ENCODE assay signal across 9 cellular contexts in genomic region chr10:45418417-45418858, GRCh38. TPM values are rescaled to one million over a fixed set of nuclear protein-coding genes. Genes with fewer than 3 reads are reported as not detected.
DNase-seq lines count a peak whose midpoint lies in the region; ATAC-seq, FAIRE-seq and TF ChIP-seq lines count a peak whose summit lies in the region.
"Had no signal": no experiment of that assay in that cellular context is flagged by ENCODE, and none has a peak within 500 bp of the region (broad histone marks: within the 10 kb centered on the region; RNA-seq: fewer than 3 reads in every experiment).

No MANE protein-coding gene starts in this region.

- ATAC-seq in GM18498 (IDR thresholded peaks at IDR 0.05; ENCODE audit: unreplicated experiment) = no peak

- no peak for TF ChIP-seq POLR2A in suprapubic skin (IDR thresholded peaks at IDR 0.05)

- no peaks in the 10 kb centered on the region for H3K9me3 ChIP-seq in keratinocyte (ENCODE audit: control insufficient read depth, low read depth, low read length)
- no peaks in the 10 kb centered on the region for H3K9me3 ChIP-seq in suprapubic skin

- H3K9me1 ChIP-seq in keratinocyte (ENCODE audit: control insufficient read depth, extremely low read depth, insufficient read depth, low read length) = no peaks in the 10 kb centered on the region

- H3K27me3 Mint-ChIP-seq in T-helper 1 cell treated with Interleukin-12 subunit alpha and Interleukin-12 subunit beta and Interleukin-4 antibody, amounts not matched to agents 30 μg/mL and 1 μg/mL, for 36 hours (ENCODE audit: low read depth) = no peaks in the 10 kb centered on the region
- no peaks in the 10 kb centered on the region for H3K27me3 Mint-ChIP-seq in activated naive CD8-positive, alpha-beta T cell

- no peak for FAIRE-seq in keratinocyte (lab: Jason Lieb, UNC)

- H3K27me3 ChIP-seq in keratinocyte (ENCODE audit: control insufficient read depth, extremely low read depth, insufficient read depth, low read length) (peaks cover 34% of the 10 kb centered on the region), suprapubic skin (peaks cover 5% of the 10 kb centered on the region)

- peak overlapping the region; percentile 96 for H3K27ac Mint-ChIP-seq in T-helper 1 cell treated with Interleukin-12 subunit alpha and Interleukin-12 subunit beta and Interleukin-4 antibody, amounts not matched to agents 30 μg/mL and 1 μg/mL, for 36 hours
- H3K27ac Mint-ChIP-seq in activated naive CD8-positive, alpha-beta T cell = peak overlapping the region; percentile 96

- no peak overlapping the region for H3K9ac ChIP-seq in keratinocyte (ENCODE audit: control insufficient read depth, extremely low read depth, insufficient read depth, low read length)

- dilution Hi-C loops in keratinocyte (cut with MboI; ENCODE audit: extremely low pct_ligation_motif_present, low sequenced_read_pairs) = no loop called here

- no peak overlapping the region for H2AFZ ChIP-seq in keratinocyte (ENCODE audit: control insufficient read depth, low read length)

- H3K4me1 ChIP-seq in keratinocyte (ENCODE audit: control insufficient read depth, extremely low read depth, insufficient read depth, low read length) (peaks cover 2% of the 10 kb centered on the region), suprapubic skin (peaks cover 35% of the 10 kb centered on the region)

- H4K20me1 ChIP-seq in keratinocyte (ENCODE audit: control insufficient read depth, extremely low read depth, insufficient read depth, low read length) = no peaks in the 10 kb centered on the region

- H3K79me2 ChIP-seq in keratinocyte (ENCODE audit: control insufficient read depth, insufficient read depth, low read length) = no peaks in the 10 kb centered on the region

- peaks cover 9% of the 10 kb centered on the region for H3K9me3 Mint-ChIP-seq in T-helper 1 cell treated with Interleukin-12 subunit alpha and Interleukin-12 subunit beta and Interleukin-4 antibody, amounts not matched to agents 30 μg/mL and 1 μg/mL, for 36 hours
- no peaks in the 10 kb centered on the region for H3K9me3 Mint-ChIP-seq in activated naive CD8-positive, alpha-beta T cell (ENCODE audit: low read depth)

- H3K4me3 Mint-ChIP-seq in T-helper 1 cell treated with Interleukin-12 subunit alpha and Interleukin-12 subunit beta and Interleukin-4 antibody, amounts not matched to agents 30 μg/mL and 1 μg/mL, for 36 hours = peak overlapping the region; percentile 97
- peak overlapping the region; percentile 90 for H3K4me3 Mint-ChIP-seq in activated naive CD8-positive, alpha-beta T cell

- TF ChIP-seq EP300 in suprapubic skin (IDR thresholded peaks at IDR 0.05) = no peak

- DNase-seq in T-helper 1 cell (no peak), keratinocyte (ENCODE audit: low read depth, low spot score) (no peak), suprapubic skin (ENCODE audit: low spot score in 2 of 2) (no peak), OCI-M1 (lab: John Stamatoyannopoulos, UW) (no peak)
- no peak for DNase-seq in activated CD4-positive, alpha-beta T cell treated with anti-CD3 and anti-CD28 coated beads, Interleukin-2, amount 50 U/mL, for 48 hours

- TF ChIP-seq CTCF in keratinocyte (optimal IDR thresholded peaks at IDR 0.05 in 1 of 3, IDR thresholded peaks at IDR 0.05 in 1 of 3, conservative IDR thresholded peaks at IDR 0.05 in 1 of 3; ENCODE audit: extremely low read depth in 1 of 3, insufficient read depth in 2 of 3, low read length in 3 of 3) (no peak), suprapubic skin (IDR thresholded peaks at IDR 0.05) (no peak)

- WGBS in suprapubic skin = 63% methylated on average over 15 of the region's 15 CpGs

- peak overlapping the region in 1 of 3 experiments; percentile 51 for H3K4me3 ChIP-seq in keratinocyte (ENCODE audit: control insufficient read depth in 2 of 3, extremely low read depth in 1 of 3, insufficient read depth in 2 of 3, low read depth in 1 of 3, low read length in 3 of 3)
- H3K4me3 ChIP-seq in suprapubic skin = peak overlapping the region; percentile 62

- H3K4me2 ChIP-seq in keratinocyte (ENCODE audit: control insufficient read depth, extremely low read depth, insufficient read depth, low read depth, low read length) = peak overlapping the region; percentile 73

- peaks cover 57% of the 10 kb centered on the region for H3K4me1 Mint-ChIP-seq in T-helper 1 cell treated with Interleukin-12 subunit alpha and Interleukin-12 subunit beta and Interleukin-4 antibody, amounts not matched to agents 30 μg/mL and 1 μg/mL, for 36 hours (ENCODE audit: low read depth)
- H3K4me1 Mint-ChIP-seq in activated naive CD8-positive, alpha-beta T cell (ENCODE audit: low read depth) = peaks cover 52% of the 10 kb centered on the region

- H3K36me3 ChIP-seq in keratinocyte (ENCODE audit: control insufficient read depth in 2 of 2, extremely low read depth in 1 of 2, insufficient read depth in 2 of 2, low read length in 2 of 2) (no peaks in the 10 kb centered on the region), suprapubic skin (no peaks in the 10 kb centered on the region)

- H3K36me3 Mint-ChIP-seq in T-helper 1 cell treated with Interleukin-12 subunit alpha and Interleukin-12 subunit beta and Interleukin-4 antibody, amounts not matched to agents 30 μg/mL and 1 μg/mL, for 36 hours (ENCODE audit: low read depth) = peaks cover 21% of the 10 kb centered on the region
- no peaks in the 10 kb centered on the region for H3K36me3 Mint-ChIP-seq in activated naive CD8-positive, alpha-beta T cell

- H3K27ac ChIP-seq in keratinocyte (ENCODE audit: control insufficient read depth, insufficient read depth, low read length) = no peak overlapping the region
- peak overlapping the region; percentile 89 for H3K27ac ChIP-seq in suprapubic skin

RNA-seq across cellular contexts. Expression of gene ALOX5, which starts 44.4 kb away (rescaled TPM):
- polyA plus RNA-seq in keratinocyte = 0.04 TPM in 1 of 3 replicates, not detected in the others
- not detected for polyA plus RNA-seq in keratinocyte (2011; ENCODE audit: low read depth)
- 0.02 TPM in 1 of 2 replicates, not detected in the other for polyA plus RNA-seq in keratinocyte (2011; cell fraction: cytosol; rRNA removed)
- polyA plus RNA-seq in keratinocyte (2011; cell fraction: nucleus; rRNA removed) = 0.08 TPM in 1 of 2 replicates, not detected in the other
- polyA plus RNA-seq in keratinocyte (2012; ENCODE audit: low replicate concordance) = not detected in 2 replicates
- polyA minus RNA-seq in keratinocyte = not detected in 3 replicates
- polyA minus RNA-seq in keratinocyte (2011; cell fraction: cytosol; rRNA and poly(A)+ RNA removed) = not detected
- polyA minus RNA-seq in keratinocyte (2011; cell fraction: nucleus; rRNA and poly(A)+ RNA removed) = not detected in 2 replicates
- 10 to 100 TPM; 12.3 to 46.1 (median 14.7) TPM for total RNA-seq in suprapubic skin
- polyA plus RNA-seq: AG04450 had no signal
